15 cellular contexts compared by ENCODE assay signal in the genomic region with DNA sequence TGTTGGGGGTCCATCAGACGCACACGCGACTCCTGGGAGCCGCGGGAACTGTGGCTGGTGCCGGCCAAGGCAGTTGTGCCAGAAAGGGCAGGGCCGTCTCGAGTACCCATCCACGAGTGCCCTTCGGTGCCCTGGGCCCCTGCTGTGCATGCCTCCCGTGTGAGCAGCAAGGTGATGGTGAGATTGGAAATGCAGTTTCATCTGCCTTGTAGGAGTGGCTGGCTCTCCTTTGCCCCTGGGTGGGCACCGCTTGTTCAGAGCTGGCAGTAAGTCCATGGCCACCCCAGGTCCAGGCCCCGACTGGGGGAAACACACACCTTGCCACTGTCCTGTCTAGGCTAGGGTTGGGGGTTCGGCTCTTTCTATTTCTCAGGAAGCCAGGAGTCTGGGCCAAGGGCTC. TPM values are rescaled to one million over a fixed set of nuclear protein-coding genes. Genes with fewer than 3 reads are reported as not detected.
DNase-seq lines count a peak whose midpoint lies in the region; ATAC-seq and TF ChIP-seq lines count a peak whose summit lies in the region.
"Had no signal": no experiment of that assay in that cellular context is flagged by ENCODE, and none has a peak within 500 bp of the region (broad histone marks: within the 10 kb centered on the region; RNA-seq: fewer than 3 reads in every experiment).

No MANE protein-coding gene starts in this region.

- H3K9ac ChIP-seq in BLaER1: no peak overlapping the region

- no peak overlapping the region for H2AFZ ChIP-seq in osteoblast (ENCODE audit: low read length)

- H3K4me2 ChIP-seq in BLaER1 (peak overlapping the region; percentile 100), osteoblast (ENCODE audit: insufficient read depth, low read length) (no peak overlapping the region)

- H3K27ac ChIP-seq in BLaER1 (no peak overlapping the region), osteoblast (ENCODE audit: low read depth, low read length) (no peak overlapping the region)
- H3K27ac ChIP-seq: 22Rv1 had no signal

- peaks cover 100% of the 10 kb centered on the region for H4K20me1 ChIP-seq in BLaER1
- no peaks in the 10 kb centered on the region for H4K20me1 ChIP-seq in osteoblast (ENCODE audit: insufficient read depth, low read length)

- H3K9me3 Mint-ChIP-seq in glutamatergic neuron (ENCODE audit: unreplicated experiment): peaks cover 3% of the 10 kb centered on the region
- H3K9me3 Mint-ChIP-seq: CD4-positive, alpha-beta memory T cell; H9 had no signal

- H3K4me1 ChIP-seq in BLaER1 (peaks cover 100% of the 10 kb centered on the region), osteoblast (ENCODE audit: insufficient read depth, low read length) (no peaks in the 10 kb centered on the region)

- H3K4me3 ChIP-seq in BLaER1: peak overlapping the region; percentile 35; the same call in 1 of the 2 replicates
- H3K4me3 ChIP-seq in osteoblast (ENCODE audit: insufficient read depth, low read length): no peak overlapping the region

- peaks cover 5% of the 10 kb centered on the region for H3K27me3 Mint-ChIP-seq in glutamatergic neuron (ENCODE audit: unreplicated experiment)

- H3K79me2 ChIP-seq in osteoblast (ENCODE audit: insufficient read depth, low read length): no peaks in the 10 kb centered on the region

- H3K36me3 ChIP-seq in BLaER1 (peaks cover 48% of the 10 kb centered on the region), osteoblast (ENCODE audit: insufficient read depth, low read length) (no peaks in the 10 kb centered on the region)

- peaks cover 11% of the 10 kb centered on the region for H3K4me1 Mint-ChIP-seq in glutamatergic neuron (ENCODE audit: low read depth, unreplicated experiment)

- TF ChIP-seq CTCF in glutamatergic neuron (IDR thresholded peaks at IDR 0.05; ENCODE audit: partially characterized antibody, unreplicated experiment): no peak
- TF ChIP-seq CTCF in osteoblast (IDR thresholded peaks at IDR 0.05; ENCODE audit: extremely low read depth, low read depth, low read length): no peak

- H3K27me3 ChIP-seq in BLaER1 (peaks cover 28% of the 10 kb centered on the region), osteoblast (ENCODE audit: insufficient read depth, low read length) (peaks cover 21% of the 10 kb centered on the region)

- H3K9me3 ChIP-seq in BLaER1 (no peaks in the 10 kb centered on the region), osteoblast (ENCODE audit: low read depth, low read length) (no peaks in the 10 kb centered on the region)

- no peak for ATAC-seq in Right ventricle myocardium inferior
- no peak for ATAC-seq in left cardiac atrium

- H3K4me3 Mint-ChIP-seq in glutamatergic neuron (ENCODE audit: unreplicated experiment): no peak overlapping the region
- H3K4me3 Mint-ChIP-seq: CD4-positive, alpha-beta memory T cell; H9 had no signal

- H3K36me3 Mint-ChIP-seq in glutamatergic neuron (ENCODE audit: unreplicated experiment): peaks cover 7% of the 10 kb centered on the region
- H3K36me3 Mint-ChIP-seq: CD4-positive, alpha-beta memory T cell had no signal

- no peak overlapping the region for H3K27ac Mint-ChIP-seq in glutamatergic neuron (ENCODE audit: unreplicated experiment)
- H3K27ac Mint-ChIP-seq: CD4-positive, alpha-beta memory T cell; H9 had no signal

- intact Hi-C loops in Right ventricle myocardium inferior (cut with DNase I): no loop called here
- intact Hi-C loops in left cardiac atrium (cut with DNase I): loop anchor here in 1 of 2 donors (5.0 kb wide), 1 partner anchor 123 kb away; no protein-coding TSS in a partner anchor

- DNase-seq in Right ventricle myocardium inferior (ENCODE audit: missing footprints): peak; percentile 66
- no peak for DNase-seq in left cardiac atrium
- DNase-seq in glutamatergic neuron: peak; percentile 10
- peak; percentile 85 for DNase-seq in osteoblast (ENCODE audit: insufficient read length, low spot score, missing footprints)
- no peak for DNase-seq in activated effector memory CD4-positive, alpha-beta T cell treated with anti-CD3 and anti-CD28 coated beads, Interleukin-2, amount 50 U/mL, for 16 hours
- no peak for DNase-seq in GF-D8 (lab: John Stamatoyannopoulos, UW)
- no peak for DNase-seq in stimulated activated CD4-positive, alpha-beta T cell treated with anti-CD3 and anti-CD28 coated beads, Interleukin-4, amount 100 ng/mL, for 4 hours
- DNase-seq: AML-193; C1 segment of cervical spinal cord; CD4-positive, alpha-beta memory T cell; DMS79; GOT3; H9 had no signal

RNA-seq across cellular contexts. Expression of gene NKD2, which starts 5.7 kb away (rescaled TPM):
- total RNA-seq in Right ventricle myocardium inferior: 4.4 TPM
- 10 to 100 TPM in 1 of 2 donors, 1 to 10 TPM in 1; 4.4 to 10.4 TPM for total RNA-seq in left cardiac atrium
- total RNA-seq in glutamatergic neuron (ENCODE audit: unreplicated experiment): 41.7 TPM
- under 0.01 TPM in 1 of 2 replicates, not detected in the other for total RNA-seq in osteoblast
- total RNA-seq: CD4-positive, alpha-beta memory T cell had no signal

Comparison
In these comparisons a context has a peak if more than half of its experiments do, and no peak if none do; other contexts are left out.
1. DNase-seq: peak in Right ventricle myocardium inferior (single experiment), glutamatergic neuron (single experiment) and osteoblast (single experiment); none in left cardiac atrium (single experiment), activated effector memory CD4-positive, alpha-beta T cell treated with anti-CD3 and anti-CD28 coated beads, Interleukin-2, amount 50 U/mL, for 16 hours (single experiment), GF-D8 (single experiment) and stimulated activated CD4-positive, alpha-beta T cell treated with anti-CD3 and anti-CD28 coated beads, Interleukin-4, amount 100 ng/mL, for 4 hours (0 of 2).